Comparison of ENCODE assay signal across 1 cellular context in genomic region chr3:99607151-99607550, GRCh38.
TF ChIP-seq lines count a peak whose summit lies in the region.

No MANE protein-coding gene starts in this region.

TF ChIP-seq in GM12878, 131 proteins besides CTCF, POLR2A, EP300 and RAD21:
- TF ChIP-seq ZNF384 (IDR thresholded peaks at IDR 0.05; ENCODE audit: borderline replicate concordance, low read depth, low read length) (no peak), YBX1 (IDR thresholded peaks at IDR 0.05) (no peak), ZNF207 (IDR thresholded peaks at IDR 0.05; ENCODE audit: borderline replicate concordance) (no peak), SRF (IDR thresholded peaks at IDR 0.05; ENCODE audit: low read depth in 2 of 2, low read length in 2 of 2) (no peak), PKNOX1 (IDR thresholded peaks at IDR 0.05) (no peak), FOXK2 (IDR thresholded peaks at IDR 0.05) (no peak), NFXL1 (IDR thresholded peaks at IDR 0.05; ENCODE audit: borderline replicate concordance) (no peak), SUZ12 (IDR thresholded peaks at IDR 0.05; ENCODE audit: unreplicated experiment) (no peak), ZNF217 (IDR thresholded peaks at IDR 0.05) (no peak), CHD4 (IDR thresholded peaks at IDR 0.05) (no peak), BACH1 (IDR thresholded peaks at IDR 0.05; ENCODE audit: borderline replicate concordance) (no peak), TCF12 (IDR thresholded peaks at IDR 0.05; ENCODE audit: low read depth, low read length) (no peak), FOXM1 (IDR thresholded peaks at IDR 0.05; ENCODE audit: low read depth, low read length) (no peak)
- TF ChIP-seq, protein P1, sequence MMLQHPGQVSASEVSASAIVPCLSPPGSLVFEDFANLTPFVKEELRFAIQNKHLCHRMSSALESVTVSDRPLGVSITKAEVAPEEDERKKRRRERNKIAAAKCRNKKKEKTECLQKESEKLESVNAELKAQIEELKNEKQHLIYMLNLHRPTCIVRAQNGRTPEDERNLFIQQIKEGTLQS (IDR thresholded peaks at IDR 0.05; ENCODE audit: borderline replicate concordance, extremely low read depth, low read depth, low read length) = no peak
- TF ChIP-seq, protein P2, sequence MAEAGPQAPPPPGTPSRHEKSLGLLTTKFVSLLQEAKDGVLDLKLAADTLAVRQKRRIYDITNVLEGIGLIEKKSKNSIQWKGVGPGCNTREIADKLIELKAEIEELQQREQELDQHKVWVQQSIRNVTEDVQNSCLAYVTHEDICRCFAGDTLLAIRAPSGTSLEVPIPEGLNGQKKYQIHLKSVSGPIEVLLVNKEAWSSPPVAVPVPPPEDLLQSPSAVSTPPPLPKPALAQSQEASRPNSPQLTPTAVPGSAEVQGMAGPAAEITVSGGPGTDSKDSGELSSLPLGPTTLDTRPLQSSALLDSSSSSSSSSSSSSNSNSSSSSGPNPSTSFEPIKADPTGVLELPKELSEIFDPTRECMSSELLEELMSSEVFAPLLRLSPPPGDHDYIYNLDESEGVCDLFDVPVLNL (IDR thresholded peaks at IDR 0.05; ENCODE audit: low read depth, low read length) = no peak
- TF ChIP-seq, protein P3, sequence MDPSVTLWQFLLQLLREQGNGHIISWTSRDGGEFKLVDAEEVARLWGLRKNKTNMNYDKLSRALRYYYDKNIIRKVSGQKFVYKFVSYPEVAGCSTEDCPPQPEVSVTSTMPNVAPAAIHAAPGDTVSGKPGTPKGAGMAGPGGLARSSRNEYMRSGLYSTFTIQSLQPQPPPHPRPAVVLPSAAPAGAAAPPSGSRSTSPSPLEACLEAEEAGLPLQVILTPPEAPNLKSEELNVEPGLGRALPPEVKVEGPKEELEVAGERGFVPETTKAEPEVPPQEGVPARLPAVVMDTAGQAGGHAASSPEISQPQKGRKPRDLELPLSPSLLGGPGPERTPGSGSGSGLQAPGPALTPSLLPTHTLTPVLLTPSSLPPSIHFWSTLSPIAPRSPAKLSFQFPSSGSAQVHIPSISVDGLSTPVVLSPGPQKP (IDR thresholded peaks at IDR 0.05; ENCODE audit: low read depth, low read length) = no peak
